18 cellular contexts compared by ENCODE assay signal in genomic region chr1:94031591-94031990, GRCh38.
DNase-seq lines count a peak whose midpoint lies in the region; ATAC-seq and TF ChIP-seq lines count a peak whose summit lies in the region.
"Had no signal": no experiment of that assay in that cellular context is flagged by ENCODE, and none has a peak within 500 bp of the region (broad histone marks: within the 10 kb centered on the region; RNA-seq: fewer than 3 reads in every experiment).

No MANE protein-coding gene starts in this region.

- H3K36me3 ChIP-seq in upper lobe of right lung = no peaks in the 10 kb centered on the region
- H3K36me3 ChIP-seq: BE2C, MG63 had no signal

- peak overlapping the region; percentile 25 for H3K27ac ChIP-seq in upper lobe of right lung

- H3K27ac Mint-ChIP-seq in mesothelial cell of epicardium = peak overlapping the region; percentile 32
- H3K27ac Mint-ChIP-seq in activated naive CD4-positive, alpha-beta T cell treated with anti-CD3 and anti-CD28 coated beads for 36 hours = no peak overlapping the region

- no peak overlapping the region for H3K4me3 ChIP-seq in upper lobe of right lung
- H3K4me3 ChIP-seq: K562, MG63 had no signal

- CTCF ChIA-PET in activated naive CD4-positive, alpha-beta T cell treated with anti-CD3 and anti-CD28 coated beads for 36 hours (lab: Charles Lee) = interaction anchor here (1.8 to 2.1 kb wide), 2 partner anchors 8 to 304 kb away, joined by 6 to 9 read pairs; no protein-coding TSS in a partner anchor

- peaks cover 4% of the 10 kb centered on the region for H3K36me3 Mint-ChIP-seq in mesothelial cell of epicardium
- no peaks in the 10 kb centered on the region for H3K36me3 Mint-ChIP-seq in activated naive CD4-positive, alpha-beta T cell treated with anti-CD3 and anti-CD28 coated beads for 36 hours (ENCODE audit: low read depth)

- H3K9me3 Mint-ChIP-seq in mesothelial cell of epicardium = no peaks in the 10 kb centered on the region
- H3K9me3 Mint-ChIP-seq in activated naive CD4-positive, alpha-beta T cell treated with anti-CD3 and anti-CD28 coated beads for 36 hours = no peaks in the 10 kb centered on the region

- intact Hi-C loops in upper lobe of right lung (cut with DNase I) = no loop called here
- intact Hi-C loops in activated naive CD4-positive, alpha-beta T cell treated with anti-CD3 and anti-CD28 coated beads for 36 hours (cut with micrococcal nuclease) = no loop called here

- TF ChIP-seq CTCF in mesothelial cell of epicardium (IDR thresholded peaks at IDR 0.05; ENCODE audit: unreplicated experiment) (no peak), upper lobe of right lung (IDR thresholded peaks at IDR 0.05) (no peak)

- peaks cover 2% of the 10 kb centered on the region for H3K4me1 Mint-ChIP-seq in mesothelial cell of epicardium
- H3K4me1 Mint-ChIP-seq in activated naive CD4-positive, alpha-beta T cell treated with anti-CD3 and anti-CD28 coated beads for 36 hours (ENCODE audit: low read depth) = peaks cover 3% of the 10 kb centered on the region

- H3K4me1 ChIP-seq in upper lobe of right lung = no peaks in the 10 kb centered on the region
- H3K4me1 ChIP-seq: BE2C had no signal

- H3K27me3 Mint-ChIP-seq in mesothelial cell of epicardium (ENCODE audit: low read depth) = no peaks in the 10 kb centered on the region
- H3K27me3 Mint-ChIP-seq in activated naive CD4-positive, alpha-beta T cell treated with anti-CD3 and anti-CD28 coated beads for 36 hours (ENCODE audit: low read depth) = peaks cover 7% of the 10 kb centered on the region

- no peak overlapping the region for H3K4me3 Mint-ChIP-seq in mesothelial cell of epicardium
- no peak overlapping the region for H3K4me3 Mint-ChIP-seq in activated naive CD4-positive, alpha-beta T cell treated with anti-CD3 and anti-CD28 coated beads for 36 hours

- H3K9me3 ChIP-seq in upper lobe of right lung = no peaks in the 10 kb centered on the region
- H3K9me3 ChIP-seq: BE2C, MG63 had no signal

- ATAC-seq in upper lobe of right lung = peak; percentile 80
- ATAC-seq in SK-N-SH treated with all-trans-retinoic acid at 6 μM for 48 hours = no peak
- ATAC-seq: K562 had no signal

- H3K27me3 ChIP-seq in upper lobe of right lung = no peaks in the 10 kb centered on the region
- H3K27me3 ChIP-seq: BE2C, MG63 had no signal

- peak; percentile 5 for DNase-seq in NCI-H69 (lab: John Stamatoyannopoulos, UW)
- peak; percentile 71 for DNase-seq in islet precursor cell
- no peak for DNase-seq in mesothelial cell of epicardium (ENCODE audit: low spot score in 2 of 2, unreplicated experiment in 2 of 2)
- no peak for DNase-seq in upper lobe of right lung
- no peak for DNase-seq in RKO (ENCODE audit: low spot score)
- DNase-seq in activated naive CD4-positive, alpha-beta T cell treated with anti-CD3 and anti-CD28 coated beads for 36 hours = no peak
- DNase-seq: BE2C, DMS53, MG63, NCI-H1417, NCI-H1694 treated with DMSO at 0.1 percent for 48 hours, NCI-H2081 treated with DMSO at 0.1 percent for 48 hours, NCI-H2171 treated with DMSO at 0.1 percent for 48 hours, NCI-H526, OCI-M1, Right ventricle myocardium superior had no signal

TF ChIP-seq in SK-N-SH treated with all-trans-retinoic acid at 6 μM for 48 hours, 23 proteins besides CTCF, POLR2A, EP300 and RAD21:
- no peak for TF ChIP-seq CREB5 (CRISPR knock-in tag; IDR thresholded peaks at IDR 0.05; ENCODE audit: low read depth)

Comparison
In these comparisons a context has a peak if more than half of its experiments do, and no peak if none do; other contexts are left out.
1. DNase-seq: peak in NCI-H69 (single experiment) and islet precursor cell (single experiment); none in mesothelial cell of epicardium (0 of 2), upper lobe of right lung (single experiment), RKO (single experiment) and activated naive CD4-positive, alpha-beta T cell treated with anti-CD3 and anti-CD28 coated beads for 36 hours (single experiment).